ENCODE assay signal across 24 cellular contexts in the genomic region with DNA sequence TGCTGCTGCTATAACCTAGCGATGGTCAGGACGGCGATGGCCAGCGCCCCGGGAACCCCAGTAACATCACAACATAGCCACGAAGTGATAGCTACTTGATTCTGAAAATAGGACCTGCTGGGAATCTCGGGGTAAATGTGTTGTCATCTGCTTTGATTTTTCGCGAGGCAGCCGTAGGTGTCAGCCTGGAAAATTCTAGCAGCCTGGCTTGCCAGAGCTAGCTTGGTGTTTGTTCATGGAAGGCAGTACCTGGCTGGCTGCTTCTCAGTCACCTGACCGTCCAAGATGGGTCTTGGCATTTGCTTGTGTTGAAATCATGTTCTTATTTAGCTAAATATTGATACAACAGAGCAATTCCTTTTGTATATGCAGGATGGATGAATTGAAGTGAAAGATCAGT.
DNase-seq lines count a peak whose midpoint lies in the region; ATAC-seq, FAIRE-seq and TF ChIP-seq lines count a peak whose summit lies in the region.
"Had no signal": no experiment of that assay in that cellular context is flagged by ENCODE, and none has a peak within 500 bp of the region (broad histone marks: within the 10 kb centered on the region; RNA-seq: fewer than 3 reads in every experiment).

No MANE protein-coding gene starts in this region.

- H2BK5ac ChIP-seq in H9 (ENCODE audit: insufficient read length, low read length), result no peak overlapping the region

- POLR2A ChIA-PET in WTC11 (lab: Charles Lee), result interaction anchor here (0.5 to 1.2 kb wide), 2 partner anchors 26 to 67 kb away, joined by 3 to 4 read pairs; no protein-coding TSS in a partner anchor

- H3K9me3 Mint-ChIP-seq in H9 (no peaks in the 10 kb centered on the region; a peak in 1 of 5 replicates), WTC11 (no peaks in the 10 kb centered on the region)
- H3K9me3 Mint-ChIP-seq: activated CD4-positive, alpha-beta T cell treated with anti-CD3 and anti-CD28 coated beads, Interleukin-2, amount 10 ng/mL, durations not matched to agents 7 days and 5 days; activated T-cell treated with anti-CD3 and anti-CD28 coated beads, Interleukin-2, amount 50 U/mL, for 4 hours; type B pancreatic cell had no signal

- ATAC-seq in WTC11, result no peak
- peak; percentile 61 to 63 for ATAC-seq in gastrocnemius medialis
- ATAC-seq: activated T-cell treated with anti-CD3 and anti-CD28 coated beads, Interleukin-2, amount 50 U/mL, for 4 hours had no signal

- TF ChIP-seq CTCF in H9 (conservative IDR thresholded peaks at IDR 0.05) (no peak), WTC11 (IDR thresholded peaks at IDR 0.05) (no peak), gastrocnemius medialis (IDR thresholded peaks at IDR 0.05 in 4 of 5, conservative IDR thresholded peaks at IDR 0.05 in 1 of 5) (no peak)

- WGBS in H9 (ENCODE audit: extremely low coverage, insufficient read length, low lambda C conversion rate), result no CpG with 5 or more reads among the region's 11 CpGs

- H3K23me2 ChIP-seq in H9 (ENCODE audit: insufficient read length, low read depth, low read length, poor library complexity, severe bottlenecking), result peaks cover 2% of the 10 kb centered on the region

- H3K56ac ChIP-seq in H9 (ENCODE audit: insufficient read length, low read depth, low read length), result no peak overlapping the region

- intact Hi-C loops in gastrocnemius medialis (cut with DNase I; ENCODE audit: low total_unique reads), result no loop called here

- H3K4me2 ChIP-seq in H9 (ENCODE audit: insufficient read depth, insufficient read length, low read length), result no peak overlapping the region
- H3K4me2 ChIP-seq: KMS-11 had no signal

- no peak overlapping the region for H2AK5ac ChIP-seq in H9 (ENCODE audit: insufficient read length, low read length)

- H2BK20ac ChIP-seq in H9 (ENCODE audit: low read depth, low read length, poor library complexity, severe bottlenecking), result no peak overlapping the region

- H3K9me3 ChIP-seq in H9 (ENCODE audit: control insufficient read depth, low read depth, low read length) (no peaks in the 10 kb centered on the region), gastrocnemius medialis (no peaks in the 10 kb centered on the region)
- H3K9me3 ChIP-seq: heart right ventricle had no signal

- no peak overlapping the region for H3K18ac ChIP-seq in H9 (ENCODE audit: insufficient read length, low read depth, low read length)

- no peak overlapping the region for H3K4me3 ChIP-seq in gastrocnemius medialis
- H3K4me3 ChIP-seq: heart right ventricle had no signal

- peaks cover 10% of the 10 kb centered on the region; the same call in 1 of the 2 replicates for H3K4me1 ChIP-seq in H9 (ENCODE audit: insufficient read depth, low read length)
- H3K4me1 ChIP-seq in gastrocnemius medialis, result peaks cover 40 to 50% of the 10 kb centered on the region in 2 donors

- H3K79me2 ChIP-seq in H9 (ENCODE audit: insufficient read depth, low read length), result peaks cover 25% of the 10 kb centered on the region; the same call in 1 of the 2 replicates

- H3K27me3 Mint-ChIP-seq in H9 (ENCODE audit: low read depth), result no peaks in the 10 kb centered on the region
- H3K27me3 Mint-ChIP-seq in WTC11 (ENCODE audit: low read depth), result no peaks in the 10 kb centered on the region
- H3K27me3 Mint-ChIP-seq: activated CD4-positive, alpha-beta T cell treated with anti-CD3 and anti-CD28 coated beads, Interleukin-2, amount 10 ng/mL, durations not matched to agents 7 days and 5 days; type B pancreatic cell had no signal

- in situ Hi-C loops in gastrocnemius medialis (cut with MboI; ENCODE audit: low sequenced_read_pairs in 4 of 4), result no loop called here

- H3K27ac Mint-ChIP-seq in H9 (peak overlapping the region in 2 of 3 experiments; percentile 14 to 92; a peak in 1 of 7 replicates), WTC11 (peak overlapping the region; percentile 10; the same call in 1 of the 2 replicates)
- H3K27ac Mint-ChIP-seq: activated CD4-positive, alpha-beta T cell treated with anti-CD3 and anti-CD28 coated beads, Interleukin-2, amount 10 ng/mL, durations not matched to agents 7 days and 5 days; CD4-positive, CD25-positive, alpha-beta regulatory T cell; type B pancreatic cell had no signal

- H3K27me3 ChIP-seq in H9 (ENCODE audit: insufficient read depth, low read length), result no peaks in the 10 kb centered on the region
- no peaks in the 10 kb centered on the region for H3K27me3 ChIP-seq in gastrocnemius medialis
- H3K27me3 ChIP-seq: heart right ventricle had no signal

- no peak overlapping the region for H2AFZ ChIP-seq in H9 (ENCODE audit: low read length)

- H3T11ph ChIP-seq in H9 (ENCODE audit: low read length), result no peak overlapping the region

- no peaks in the 10 kb centered on the region for H4K20me1 ChIP-seq in H9 (ENCODE audit: control insufficient read depth, insufficient read depth, insufficient read length)

- H2BK120ac ChIP-seq in H9 (ENCODE audit: low read depth, low read length, poor library complexity, severe bottlenecking), result no peak overlapping the region

- DNase-seq in H9 (no peak), WTC11 (ENCODE audit: low spot score) (no peak), gastrocnemius medialis (peak; percentile 31 to 46), NOMO-1 (lab: John Stamatoyannopoulos, UW; ENCODE audit: unreplicated experiment in 2 of 2) (no peak), occipital lobe (lab: John Stamatoyannopoulos, UW) (no peak), urothelium cell line (ENCODE audit: low spot score) (no peak)
- DNase-seq: activated CD4-positive, alpha-beta T cell treated with anti-CD3 and anti-CD28 coated beads, Interleukin-2, amount 10 ng/mL, durations not matched to agents 7 days and 5 days; activated gamma-delta T cell treated with Interleukin-2 at 50 U/mL for 16 hours; activated T-cell treated with anti-CD3 and anti-CD28 coated beads, Interleukin-2, amount 50 U/mL, for 4 hours; CD4-positive, CD25-positive, alpha-beta regulatory T cell; effector CD8-positive, alpha-beta T cell; heart right ventricle; kidney glomerular epithelial cell; NCI-H1417; NCI-H2107; NK-92 treated with Interleukin-12 subunit alpha and Interleukin-12 subunit beta, amount 100 ng/mL, for 24 hours; SIG-M5; small intestine; T-helper 9 cell; WERI-Rb-1 had no signal

- peaks cover 5% of the 10 kb centered on the region for H3K79me1 ChIP-seq in H9 (ENCODE audit: insufficient read depth, low read depth, low read length, poor library complexity, severe bottlenecking)

- CTCF ChIA-PET in WTC11 (lab: Charles Lee), result interaction anchor here (1.1 to 2.9 kb wide), 3 partner anchors 26 to 91 kb away, joined by 3 to 11 read pairs (median 6); no protein-coding TSS in a partner anchor

- no peak overlapping the region for H2BK15ac ChIP-seq in H9 (ENCODE audit: low read depth, low read length)

- peaks cover 2 to 6% (median 3%) of the 10 kb centered on the region in 3 experiments; a peak in 3 of 7 replicates for H3K36me3 Mint-ChIP-seq in H9 (ENCODE audit: insufficient read depth in 1 of 3, low read depth in 3 of 3)
- H3K36me3 Mint-ChIP-seq in WTC11, result no peaks in the 10 kb centered on the region
- H3K36me3 Mint-ChIP-seq: CD4-positive, CD25-positive, alpha-beta regulatory T cell had no signal

- H4K5ac ChIP-seq in H9 (ENCODE audit: insufficient read length, low read depth, low read length), result no peak overlapping the region

- H3K4me3 Mint-ChIP-seq in H9, result no peak overlapping the region
- no peak overlapping the region for H3K4me3 Mint-ChIP-seq in WTC11
- H3K4me3 Mint-ChIP-seq: activated CD4-positive, alpha-beta T cell treated with anti-CD3 and anti-CD28 coated beads, Interleukin-2, amount 10 ng/mL, durations not matched to agents 7 days and 5 days; activated T-cell treated with anti-CD3 and anti-CD28 coated beads, Interleukin-2, amount 50 U/mL, for 4 hours; CD4-positive, CD25-positive, alpha-beta regulatory T cell; type B pancreatic cell had no signal

- FAIRE-seq in islet of Langerhans (lab: Jason Lieb, UNC) (peak; percentile 60), urothelium cell line (lab: Jason Lieb, UNC) (no peak)
- FAIRE-seq: astrocyte, small intestine had no signal

- H3K36me3 ChIP-seq in gastrocnemius medialis, result no peaks in the 10 kb centered on the region
- H3K36me3 ChIP-seq: WERI-Rb-1 had no signal

- no peak overlapping the region for H3K9ac ChIP-seq in H9 (ENCODE audit: extremely low read depth, insufficient read length, low read length)
- H3K9ac ChIP-seq: KMS-11 had no signal

- no peak for TF ChIP-seq POLR2A in gastrocnemius medialis (IDR thresholded peaks at IDR 0.05)

- H3K14ac ChIP-seq in H9 (ENCODE audit: insufficient read depth, low read length), result no peak overlapping the region

- H3K23ac ChIP-seq in H9 (ENCODE audit: insufficient read length, low read depth, low read length), result no peak overlapping the region

- no peak overlapping the region for H2BK12ac ChIP-seq in H9 (ENCODE audit: insufficient read length, low read depth, low read length)

- H3K27ac ChIP-seq in H9 (ENCODE audit: insufficient read length, low read depth, low read length) (no peak overlapping the region), gastrocnemius medialis (peak overlapping the region; percentile 75 to 95 (median 78))
- H3K27ac ChIP-seq: KMS-11, WERI-Rb-1 had no signal

- H4K91ac ChIP-seq in H9 (ENCODE audit: insufficient read length, low read depth, low read length), result no peak overlapping the region

- H3K4ac ChIP-seq in H9 (ENCODE audit: low read depth, low read length), result no peak overlapping the region

- H3K4me1 Mint-ChIP-seq in H9 (peaks cover 68 to 80% of the 10 kb centered on the region in 2 experiments), WTC11 (peaks cover 69% of the 10 kb centered on the region)
- H3K4me1 Mint-ChIP-seq: activated CD4-positive, alpha-beta T cell treated with anti-CD3 and anti-CD28 coated beads, Interleukin-2, amount 10 ng/mL, durations not matched to agents 7 days and 5 days; CD4-positive, CD25-positive, alpha-beta regulatory T cell had no signal

- no peak overlapping the region for H4K8ac ChIP-seq in H9 (replicated peaks; ENCODE audit: insufficient read length, low read depth, low read length)

TF ChIP-seq in WTC11, 78 proteins besides CTCF, POLR2A, EP300 and RAD21 (continues in another document):
- TF ChIP-seq ZNF671 (CRISPR knock-in tag; IDR thresholded peaks at IDR 0.05), result no peak

Comparison
In these comparisons a context has a peak if more than half of its experiments do, and no peak if none do; other contexts are left out.
1. DNase-seq: peak in gastrocnemius medialis (2 of 2); none in H9 (single experiment), WTC11 (single experiment), NOMO-1 (0 of 2), occipital lobe (single experiment) and urothelium cell line (single experiment).